In genomic region chr19:55866521-55866920, GRCh38 we compare ENCODE assay signal across 38 cellular contexts. TPM values are rescaled to one million over a fixed set of nuclear protein-coding genes. Genes with fewer than 3 reads are reported as not detected.
"Had no signal": no experiment of that assay in that cellular context is flagged by ENCODE, and none has a peak within 500 bp of the region (broad histone marks: within the 10 kb centered on the region; RNA-seq: fewer than 3 reads in every experiment).

No MANE protein-coding gene starts in this region.

- H3K4me3 Mint-ChIP-seq: activated B cell treated with CpG ODN at 0.5 μM for 24 hours; activated CD4-positive, alpha-beta memory T cell treated with anti-CD3 and anti-CD28 coated beads, Interleukin-2, amount 10 ng/mL, durations not matched to agents 7 days and 5 days; activated CD4-positive, alpha-beta T cell treated with anti-CD3 and anti-CD28 coated beads, Interleukin-2, amount 10 ng/mL, durations not matched to agents 24 days and 14 days; activated CD8-positive, alpha-beta memory T cell treated with anti-CD3 and anti-CD28 coated beads, Interleukin-2, amount 10 ng/mL, durations not matched to agents 7 days and 5 days; activated CD8-positive, alpha-beta T cell treated with anti-CD3 and anti-CD28 coated beads, Interleukin-2, amount 10 ng/mL, durations not matched to agents 7 days and 5 days; activated naive CD4-positive, alpha-beta T cell treated with anti-CD3 and anti-CD28 coated beads, Interleukin-2, amount 10 ng/mL, durations not matched to agents 7 days and 5 days; activated naive CD4-positive, alpha-beta T cell treated with anti-CD3 and anti-CD28 coated beads, Interleukin-2, amount 50 U/mL, for 24 hours; activated naive CD8-positive, alpha-beta T cell; activated naive CD8-positive, alpha-beta T cell treated with anti-CD3 and anti-CD28 coated beads, Interleukin-2, amount 10 ng/mL, durations not matched to agents 7 days and 5 days; activated naive CD8-positive, alpha-beta T cell treated with anti-CD3 and anti-CD28 coated beads, Interleukin-2, amount 50 U/mL, for 24 hours; activated T-cell treated with anti-CD3 and anti-CD28 coated beads, Interleukin-2, amount 50 U/mL, for 24 hours; brain; central memory CD8-positive, alpha-beta T cell; T-helper 1 cell treated with Interleukin-12 subunit alpha and Interleukin-12 subunit beta and Interleukin-4 antibody, amounts not matched to agents 30 μg/mL and 1 μg/mL, for 36 hours; T-helper 2 cell treated with Interferon-gamma antibody and Interleukin-4, amounts not matched to agents 5 μg/mL and 100 μg/mL, for 36 hours had no signal

- H3K4me3 ChIP-seq: ascending aorta, cardiac muscle cell had no signal

- H3K27ac ChIP-seq: ascending aorta, cardiac muscle cell, VCaP had no signal

- H3K27ac Mint-ChIP-seq: activated B cell treated with CpG ODN at 0.5 μM for 24 hours; activated CD4-positive, alpha-beta memory T cell treated with anti-CD3 and anti-CD28 coated beads, Interleukin-2, amount 10 ng/mL, durations not matched to agents 7 days and 5 days; activated CD4-positive, alpha-beta T cell treated with anti-CD3 and anti-CD28 coated beads, Interleukin-2, amount 10 ng/mL, durations not matched to agents 24 days and 14 days; activated CD8-positive, alpha-beta memory T cell treated with anti-CD3 and anti-CD28 coated beads, Interleukin-2, amount 10 ng/mL, durations not matched to agents 7 days and 5 days; activated CD8-positive, alpha-beta T cell treated with anti-CD3 and anti-CD28 coated beads, Interleukin-2, amount 10 ng/mL, durations not matched to agents 7 days and 5 days; activated naive CD4-positive, alpha-beta T cell treated with anti-CD3 and anti-CD28 coated beads, Interleukin-2, amount 10 ng/mL, durations not matched to agents 7 days and 5 days; activated naive CD4-positive, alpha-beta T cell treated with anti-CD3 and anti-CD28 coated beads, Interleukin-2, amount 50 U/mL, for 24 hours; activated naive CD8-positive, alpha-beta T cell; activated naive CD8-positive, alpha-beta T cell treated with anti-CD3 and anti-CD28 coated beads, Interleukin-2, amount 10 ng/mL, durations not matched to agents 7 days and 5 days; activated naive CD8-positive, alpha-beta T cell treated with anti-CD3 and anti-CD28 coated beads, Interleukin-2, amount 50 U/mL, for 24 hours; activated T-cell treated with anti-CD3 and anti-CD28 coated beads, Interleukin-2, amount 50 U/mL, for 24 hours; activated T-helper 2 cell treated with anti-CD3 and anti-CD28 coated beads, Interferon-gamma antibody, Interleukin-2, Interleukin-4, amounts not matched to agents 10 μg/mL and 5 μg/mL and 100 μg/mL, durations not matched to agents 14 hours and 24 hours and 36 hours; brain; T-helper 1 cell treated with Interleukin-12 subunit alpha and Interleukin-12 subunit beta and Interleukin-4 antibody, amounts not matched to agents 30 μg/mL and 1 μg/mL, for 36 hours; T-helper 2 cell treated with Interferon-gamma antibody and Interleukin-4, amounts not matched to agents 5 μg/mL and 100 μg/mL, for 36 hours had no signal

- H3K36me3 Mint-ChIP-seq: activated CD8-positive, alpha-beta memory T cell treated with anti-CD3 and anti-CD28 coated beads, Interleukin-2, amount 10 ng/mL, durations not matched to agents 7 days and 5 days; activated naive CD4-positive, alpha-beta T cell treated with anti-CD3 and anti-CD28 coated beads, Interleukin-2, amount 10 ng/mL, durations not matched to agents 7 days and 5 days; activated naive CD4-positive, alpha-beta T cell treated with anti-CD3 and anti-CD28 coated beads, Interleukin-2, amount 50 U/mL, for 24 hours; activated naive CD8-positive, alpha-beta T cell; activated naive CD8-positive, alpha-beta T cell treated with anti-CD3 and anti-CD28 coated beads, Interleukin-2, amount 10 ng/mL, durations not matched to agents 7 days and 5 days; brain had no signal

- H3K4me1 ChIP-seq: ascending aorta had no signal

- H3K4me1 Mint-ChIP-seq: activated B cell treated with CpG ODN at 0.5 μM for 24 hours; activated CD4-positive, alpha-beta memory T cell treated with anti-CD3 and anti-CD28 coated beads, Interleukin-2, amount 10 ng/mL, durations not matched to agents 7 days and 5 days; activated CD4-positive, alpha-beta T cell treated with anti-CD3 and anti-CD28 coated beads, Interleukin-2, amount 10 ng/mL, durations not matched to agents 24 days and 14 days; activated CD8-positive, alpha-beta memory T cell treated with anti-CD3 and anti-CD28 coated beads, Interleukin-2, amount 10 ng/mL, durations not matched to agents 7 days and 5 days; activated naive CD4-positive, alpha-beta T cell treated with anti-CD3 and anti-CD28 coated beads, Interleukin-2, amount 10 ng/mL, durations not matched to agents 7 days and 5 days; activated naive CD4-positive, alpha-beta T cell treated with anti-CD3 and anti-CD28 coated beads, Interleukin-2, amount 50 U/mL, for 24 hours; activated naive CD8-positive, alpha-beta T cell treated with anti-CD3 and anti-CD28 coated beads, Interleukin-2, amount 10 ng/mL, durations not matched to agents 7 days and 5 days; activated naive CD8-positive, alpha-beta T cell treated with anti-CD3 and anti-CD28 coated beads, Interleukin-2, amount 50 U/mL, for 24 hours; brain; central memory CD8-positive, alpha-beta T cell had no signal

- H3K27me3 Mint-ChIP-seq: activated CD4-positive, alpha-beta memory T cell treated with anti-CD3 and anti-CD28 coated beads, Interleukin-2, amount 10 ng/mL, durations not matched to agents 7 days and 5 days; activated CD4-positive, alpha-beta T cell treated with anti-CD3 and anti-CD28 coated beads, Interleukin-2, amount 10 ng/mL, durations not matched to agents 24 days and 14 days; activated CD8-positive, alpha-beta memory T cell treated with anti-CD3 and anti-CD28 coated beads, Interleukin-2, amount 10 ng/mL, durations not matched to agents 7 days and 5 days; activated naive CD4-positive, alpha-beta T cell treated with anti-CD3 and anti-CD28 coated beads, Interleukin-2, amount 10 ng/mL, durations not matched to agents 7 days and 5 days; brain had no signal

- H3K9me3 ChIP-seq: ascending aorta had no signal

- DNase-seq: activated B cell treated with CpG ODN at 0.5 μM for 24 hours; activated CD4-positive, alpha-beta memory T cell treated with anti-CD3 and anti-CD28 coated beads, Interleukin-2, amount 10 ng/mL, durations not matched to agents 7 days and 5 days; activated CD4-positive, alpha-beta T cell treated with anti-CD3 and anti-CD28 coated beads for 4 hours; activated CD4-positive, alpha-beta T cell treated with anti-CD3 and anti-CD28 coated beads, Interleukin-2, amount 10 ng/mL, durations not matched to agents 24 days and 14 days; activated CD4-positive, alpha-beta T cell treated with anti-CD3 and anti-CD28 coated beads, Interleukin-2, amount 50 U/mL, for 1 hour; activated CD4-positive, alpha-beta T cell treated with anti-CD3 and anti-CD28 coated beads, Interleukin-2, amount 50 U/mL, for 4 hours; activated CD4-positive, CD25-positive, alpha-beta regulatory T cell treated with anti-CD3 and anti-CD28 coated beads, Interleukin-2, amount 50 U/mL, for 72 hours; activated CD8-positive, alpha-beta memory T cell treated with anti-CD3 and anti-CD28 coated beads for 24 hours; activated CD8-positive, alpha-beta memory T cell treated with anti-CD3 and anti-CD28 coated beads, Interleukin-2, amount 10 ng/mL, durations not matched to agents 7 days and 5 days; activated CD8-positive, alpha-beta memory T cell treated with anti-CD3 and anti-CD28 coated beads, Interleukin-2, amount 50 U/mL, for 48 hours; activated CD8-positive, alpha-beta T cell treated with anti-CD3 and anti-CD28 coated beads, Interleukin-2, amount 10 ng/mL, durations not matched to agents 7 days and 5 days; activated effector memory CD4-positive, alpha-beta T cell treated with Interleukin-2 at 50 U/mL for 16 hours; activated gamma-delta T cell; activated naive CD4-positive, alpha-beta T cell treated with anti-CD3 and anti-CD28 coated beads, Interleukin-2, amount 10 ng/mL, durations not matched to agents 7 days and 5 days; activated naive CD4-positive, alpha-beta T cell treated with Interleukin-2 at 50 U/mL for 16 hours; activated naive CD8-positive, alpha-beta T cell treated with anti-CD3 and anti-CD28 coated beads, Interleukin-2, amount 10 ng/mL, durations not matched to agents 7 days and 5 days; activated naive CD8-positive, alpha-beta T cell treated with anti-CD3 and anti-CD28 coated beads, Interleukin-2, amount 50 U/mL, for 24 hours; activated T-cell treated with anti-CD3 and anti-CD28 coated beads, Interleukin-2, amount 50 U/mL, for 24 hours; activated T-cell treated with anti-CD3 and anti-CD28 coated beads, Interleukin-2, amount 50 U/mL, for 48 hours; amygdala; anterior cingulate cortex; caudate nucleus; cerebellar nuclear complex; T-helper 2 cell; T-helper 9 cell had no signal

- H3K36me3 ChIP-seq: ascending aorta, cardiac muscle cell had no signal

RNA-seq across cellular contexts. Expression of gene NLRP4, which starts 30.2 kb away (rescaled TPM):
- total RNA-seq: activated CD4-positive, alpha-beta memory T cell treated with anti-CD3 and anti-CD28 coated beads, Interleukin-2, amount 10 ng/mL, durations not matched to agents 7 days and 5 days; activated CD4-positive, alpha-beta T cell treated with anti-CD3 and anti-CD28 coated beads, Interleukin-2, amount 10 ng/mL, durations not matched to agents 24 days and 14 days; activated CD8-positive, alpha-beta memory T cell treated with anti-CD3 and anti-CD28 coated beads, Interleukin-2, amount 10 ng/mL, durations not matched to agents 7 days and 5 days; activated CD8-positive, alpha-beta T cell treated with anti-CD3 and anti-CD28 coated beads, Interleukin-2, amount 10 ng/mL, durations not matched to agents 7 days and 5 days; activated naive CD8-positive, alpha-beta T cell treated with anti-CD3 and anti-CD28 coated beads, Interleukin-2, amount 10 ng/mL, durations not matched to agents 7 days and 5 days; activated T-helper 2 cell treated with anti-CD3 and anti-CD28 coated beads, Interferon-gamma antibody, Interleukin-2, Interleukin-4, amounts not matched to agents 10 μg/mL and 5 μg/mL and 100 μg/mL, durations not matched to agents 14 hours and 24 hours and 36 hours; ascending aorta; bronchial epithelial cell; cardiac muscle cell; chondrocyte had no signal
- polyA plus RNA-seq: adipose tissue, cardiac muscle cell had no signal

RNA-seq across cellular contexts. Expression of gene NLRP11, which starts 34.7 kb away (rescaled TPM):
- total RNA-seq: activated CD4-positive, alpha-beta memory T cell treated with anti-CD3 and anti-CD28 coated beads, Interleukin-2, amount 10 ng/mL, durations not matched to agents 7 days and 5 days; activated CD4-positive, alpha-beta T cell treated with anti-CD3 and anti-CD28 coated beads, Interleukin-2, amount 10 ng/mL, durations not matched to agents 24 days and 14 days; activated CD8-positive, alpha-beta memory T cell treated with anti-CD3 and anti-CD28 coated beads, Interleukin-2, amount 10 ng/mL, durations not matched to agents 7 days and 5 days; activated CD8-positive, alpha-beta T cell treated with anti-CD3 and anti-CD28 coated beads, Interleukin-2, amount 10 ng/mL, durations not matched to agents 7 days and 5 days; activated naive CD8-positive, alpha-beta T cell treated with anti-CD3 and anti-CD28 coated beads, Interleukin-2, amount 10 ng/mL, durations not matched to agents 7 days and 5 days; activated T-helper 2 cell treated with anti-CD3 and anti-CD28 coated beads, Interferon-gamma antibody, Interleukin-2, Interleukin-4, amounts not matched to agents 10 μg/mL and 5 μg/mL and 100 μg/mL, durations not matched to agents 14 hours and 24 hours and 36 hours; ascending aorta; bronchial epithelial cell; cardiac muscle cell; chondrocyte had no signal
- polyA plus RNA-seq: cardiac muscle cell had no signal
